Comparison of ENCODE assay signal across 1 cellular context in the genomic region with DNA sequence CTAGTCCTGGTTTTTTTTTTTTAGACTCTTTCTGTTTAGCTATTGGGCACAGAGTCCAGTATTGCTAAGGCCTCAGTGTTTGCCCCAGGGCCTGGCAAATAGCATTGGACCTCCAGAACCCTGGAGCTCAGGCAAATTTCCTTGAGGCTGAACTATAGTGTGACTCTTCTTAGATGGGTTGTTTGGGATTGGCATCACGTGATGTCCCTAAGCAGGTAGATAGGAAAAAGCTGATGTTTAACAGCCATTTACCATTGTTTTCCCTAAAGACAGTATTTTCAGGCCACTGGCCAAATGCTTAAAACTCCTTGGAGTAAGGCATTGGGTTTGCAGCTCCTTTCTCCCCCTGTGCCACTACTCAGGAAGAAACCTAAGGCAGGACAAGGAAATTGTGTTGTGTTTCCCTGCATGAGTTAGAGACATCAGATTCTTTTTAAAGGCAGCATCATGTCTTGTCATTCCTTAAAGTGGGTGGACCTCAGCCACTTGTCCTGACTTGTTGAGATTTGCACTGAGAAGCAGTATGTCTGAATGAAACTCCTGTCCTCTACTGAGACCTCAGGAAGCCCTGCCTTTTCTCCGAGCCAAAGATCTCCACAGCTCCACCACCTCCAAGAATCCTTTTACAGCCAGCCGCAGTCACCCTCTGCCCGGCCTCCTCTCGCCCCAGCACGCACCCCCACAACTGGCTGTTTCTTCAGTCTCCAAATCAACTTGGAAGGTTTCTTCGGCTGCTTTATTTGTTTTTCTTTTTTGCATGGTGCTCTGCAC.
TF ChIP-seq lines count a peak whose summit lies in the region.

No MANE protein-coding gene starts in this region.

TF ChIP-seq in HepG2, 621 proteins besides CTCF, POLR2A, EP300 and RAD21:
- no peak for TF ChIP-seq ZNF75D (CRISPR knock-in tag; IDR thresholded peaks at IDR 0.05; ENCODE audit: borderline replicate concordance)
- TF ChIP-seq RAD51 (IDR thresholded peaks at IDR 0.05; ENCODE audit: borderline replicate concordance) = peak; percentile 67; the same call in 1 of the 2 replicates
